28 cellular contexts compared by ENCODE assay signal in the genomic region with DNA sequence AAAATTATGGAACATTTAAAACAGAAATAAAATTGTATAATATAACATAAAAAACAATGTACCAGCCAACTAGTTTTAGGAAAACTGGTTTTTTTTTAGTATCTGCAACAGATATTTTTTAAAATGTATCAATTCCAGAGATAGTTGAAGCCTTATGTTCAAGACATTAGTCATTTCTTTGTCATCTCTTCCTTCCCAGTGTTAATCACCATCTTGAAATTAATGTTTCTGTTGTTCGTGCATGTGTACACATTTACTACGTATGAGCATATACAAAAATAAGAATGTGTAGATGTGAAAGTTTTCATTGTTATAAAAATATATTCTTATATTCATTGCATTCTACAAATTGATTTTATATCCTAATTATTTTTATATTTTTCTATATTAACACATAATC.
"Had no signal": no experiment of that assay in that cellular context is flagged by ENCODE, and none has a peak within 500 bp of the region (broad histone marks: within the 10 kb centered on the region; RNA-seq: fewer than 3 reads in every experiment).

No MANE protein-coding gene starts in this region.

- H3K4me1 ChIP-seq: body of pancreas had no signal

- H3K9me3 ChIP-seq: body of pancreas, MG63 had no signal

- H3K27me3 ChIP-seq: body of pancreas, cardiac muscle cell, MG63 had no signal

- ATAC-seq: activated CD4-positive, CD25-positive, alpha-beta regulatory T cell treated with anti-CD3 and anti-CD28 coated beads, Interleukin-2, amount 50 U/mL, for 24 hours; activated CD8-positive, alpha-beta T cell treated with anti-CD3 and anti-CD28 coated beads, Interleukin-2, amount 10 ng/mL, durations not matched to agents 7 days and 5 days; body of pancreas; Panc1; Right ventricle myocardium inferior had no signal

- DNase-seq: activated CD4-positive, alpha-beta T cell treated with anti-CD3 and anti-CD28 coated beads for 48 hours; activated CD4-positive, alpha-beta T cell treated with anti-CD3 and anti-CD28 coated beads, Interleukin-2, amount 50 U/mL, for 4 hours; activated CD8-positive, alpha-beta memory T cell treated with anti-CD3 and anti-CD28 coated beads, Interleukin-2, amount 50 U/mL, for 48 hours; activated CD8-positive, alpha-beta T cell treated with anti-CD3 and anti-CD28 coated beads, Interleukin-2, amount 10 ng/mL, durations not matched to agents 7 days and 5 days; activated naive CD4-positive, alpha-beta T cell treated with anti-CD3 and anti-CD28 coated beads, Interleukin-2, amount 50 U/mL, for 16 hours; activated naive CD8-positive, alpha-beta T cell treated with anti-CD3 and anti-CD28 coated beads, Interleukin-2, amount 10 ng/mL, durations not matched to agents 7 days and 5 days; activated T-cell treated with anti-CD3 and anti-CD28 coated beads, Interleukin-2, amount 50 U/mL, for 1 hour; aorta; body of pancreas; MG63; MV-4-11; NCI-H1092 treated with DMSO at 0.1 percent for 48 hours; NCI-H1417 treated with DMSO at 0.1 percent for 48 hours; NCI-H1694; NCI-H2029; NCI-H2107; NCI-H2171 treated with DMSO at 0.1 percent for 48 hours; NCI-H226; NCI-H510A; NCI-H526 treated with DMSO at 0.1 percent for 48 hours; NCI-H82; RPMI8226; SW 1271 had no signal

- H3K27ac ChIP-seq: body of pancreas, cardiac muscle cell, SK-N-MC had no signal

- H3K36me3 ChIP-seq: cardiac muscle cell, MG63 had no signal

- H3K4me3 ChIP-seq: body of pancreas, cardiac muscle cell, MG63, SK-N-MC had no signal
